ENCODE assay signal across 2 cellular contexts in the genomic region with DNA sequence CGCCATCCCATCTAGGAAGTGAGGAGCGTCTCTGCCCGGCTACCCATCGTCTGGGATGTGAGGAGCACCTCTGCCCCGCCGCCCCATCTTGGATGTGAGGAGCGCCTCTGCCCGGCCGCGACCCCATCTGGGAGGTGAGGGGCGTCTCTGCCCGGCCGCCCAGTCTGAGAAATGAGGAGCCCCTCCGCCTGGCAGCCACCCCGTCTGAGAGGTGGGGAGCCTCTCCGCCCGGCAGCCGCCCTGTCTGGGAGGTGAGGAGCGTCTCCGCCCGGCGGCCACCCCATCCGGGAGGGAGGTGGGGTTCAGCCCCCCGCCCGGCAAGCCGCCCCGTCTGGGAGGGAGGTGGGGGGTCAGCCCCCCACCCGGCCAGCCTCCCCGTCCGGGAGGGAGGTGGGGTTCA. TPM values are rescaled to one million over a fixed set of nuclear protein-coding genes. Genes with fewer than 3 reads are reported as not detected.
"Had no signal": no experiment of that assay in that cellular context is flagged by ENCODE, and none has a peak within 500 bp of the region (broad histone marks: within the 10 kb centered on the region; RNA-seq: fewer than 3 reads in every experiment).

No MANE protein-coding gene starts in this region.

RNA-seq across cellular contexts. Expression of gene NIPAL4, which starts 40.5 kb away (rescaled TPM):
- total RNA-seq: temporal lobe, upper lobe of right lung had no signal
